4 cellular contexts compared by ENCODE assay signal in genomic region chr2:59096952-59097351, GRCh38.
"Had no signal": no experiment of that assay in that cellular context is flagged by ENCODE, and none has a peak within 500 bp of the region (broad histone marks: within the 10 kb centered on the region; RNA-seq: fewer than 3 reads in every experiment).

No MANE protein-coding gene starts in this region.

- H3K4me2 ChIP-seq: GM23338 had no signal

- H3K4me3 Mint-ChIP-seq: GM23338, H9 had no signal

- DNase-seq: H9, HCEC 1CT, IMR-90 had no signal

- H3K4me3 ChIP-seq: GM23338 had no signal

- H2AFZ ChIP-seq: GM23338 had no signal

- H3K4me1 Mint-ChIP-seq: GM23338, H9 had no signal

- ATAC-seq: GM23338 had no signal
